23 cellular contexts compared by ENCODE assay signal in the genomic region with DNA sequence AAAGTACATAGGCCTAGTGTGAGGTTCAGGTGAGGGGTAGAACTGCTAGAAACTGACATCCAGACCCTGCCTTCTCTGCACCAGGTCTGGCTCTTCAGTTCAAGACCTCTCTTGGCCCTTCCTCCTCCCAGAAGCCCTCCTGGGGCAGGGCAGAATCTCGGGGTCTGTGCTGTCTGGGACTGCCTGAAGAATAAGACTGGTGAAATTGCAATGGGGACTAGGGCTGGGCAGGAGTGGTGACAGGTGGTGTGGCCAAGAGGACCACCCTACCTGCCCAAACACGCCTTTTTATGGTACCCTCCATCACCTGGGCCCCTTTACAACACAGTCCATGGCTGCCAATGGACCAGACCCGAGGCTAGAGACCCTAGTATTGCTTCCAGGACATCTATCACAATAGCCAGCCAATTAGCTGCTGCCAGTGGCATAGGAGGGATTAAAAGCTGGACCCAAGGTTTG. TPM values are rescaled to one million over a fixed set of nuclear protein-coding genes. Genes with fewer than 3 reads are reported as not detected.
DNase-seq lines count a peak whose midpoint lies in the region; ATAC-seq, FAIRE-seq and TF ChIP-seq lines count a peak whose summit lies in the region.
"Had no signal": no experiment of that assay in that cellular context is flagged by ENCODE, and none has a peak within 500 bp of the region (broad histone marks: within the 10 kb centered on the region; RNA-seq: fewer than 3 reads in every experiment).

No MANE protein-coding gene starts in this region.

- no peaks in the 10 kb centered on the region for H3K9me3 ChIP-seq in BLaER1 treated with 17β-estradiol and CSF1 and Interleukin-3, amounts not matched to agents 10 nM and 100 nM (replicated peaks in 1 of 11)
- H3K9me3 ChIP-seq in K562 (replicated peaks; ENCODE audit: control insufficient read depth, insufficient read depth, low read depth, low read length) = no peaks in the 10 kb centered on the region
- H3K9me3 ChIP-seq: upper lobe of right lung had no signal

- WGBS in K562 (ENCODE audit: insufficient coverage, low coverage, missing lambda C conversion rate) = 73% methylated on average over 3 of the region's 3 CpGs

- H4K20me1 ChIP-seq in BLaER1 treated with 17β-estradiol and CSF1 and Interleukin-3, amounts not matched to agents 10 nM and 100 nM = peaks cover 27 to 86% (median 75%) of the 10 kb centered on the region in 11 experiments; a peak in 21 of 22 replicates
- H4K20me1 ChIP-seq in GM23338 (replicated peaks; ENCODE audit: insufficient read depth) (peaks cover 35% of the 10 kb centered on the region), K562 (replicated peaks; ENCODE audit: control insufficient read depth, insufficient read depth, low read length) (peaks cover 13% of the 10 kb centered on the region; the same call in 1 of the 2 replicates)

- H3K27me3 Mint-ChIP-seq in GM23338 (ENCODE audit: insufficient read depth, low read depth, poor library complexity) (peaks cover 10% of the 10 kb centered on the region), osteocyte (ENCODE audit: unreplicated experiment) (no peaks in the 10 kb centered on the region)
- H3K27me3 Mint-ChIP-seq: stimulated activated naive B cell treated with anti-CD40 and anti-IgM and Interleukin-4, amounts not matched to agents 10 μg/mL and 1 μg/mL and 100 μg/mL, for 72 hours had no signal

- peaks cover 43% of the 10 kb centered on the region for H3F3A ChIP-seq in GM23338 (replicated peaks; ENCODE audit: low read depth)

- peak; percentile 44; the same call in 1 of the 2 replicates for TF ChIP-seq POLR2A in K562 (conservative IDR thresholded peaks at IDR 0.05)

- TF ChIP-seq RAD21 in K562 (CRISPR knock-in tag; conservative IDR thresholded peaks at IDR 0.05 in 1 of 2, IDR thresholded peaks at IDR 0.05 in 1 of 2) = no peak

- H3K4me1 Mint-ChIP-seq in GM23338 (peaks cover 17% of the 10 kb centered on the region), osteocyte (ENCODE audit: unreplicated experiment) (peaks cover 45% of the 10 kb centered on the region)

- H3K79me2 ChIP-seq in GM23338 (replicated peaks; ENCODE audit: insufficient read depth) = peaks cover 14% of the 10 kb centered on the region
- H3K79me2 ChIP-seq in K562 (ENCODE audit: control insufficient read depth, insufficient read depth, low read length) = peaks cover 27% of the 10 kb centered on the region

- peaks cover 42 to 62% (median 54%) of the 10 kb centered on the region in 10 experiments for H3K4me1 ChIP-seq in BLaER1 treated with 17β-estradiol and CSF1 and Interleukin-3, amounts not matched to agents 10 nM and 100 nM
- H3K4me1 ChIP-seq in GM23338 (ENCODE audit: insufficient read depth) = peaks cover 7% of the 10 kb centered on the region
- peaks cover 21 to 30% of the 10 kb centered on the region in 2 experiments; a peak in 4 of 5 replicates for H3K4me1 ChIP-seq in K562 (replicated peaks in 1 of 2; ENCODE audit: control insufficient read depth in 2 of 2, insufficient read depth in 2 of 2, low read length in 2 of 2)

- peaks cover 55 to 63% (median 62%) of the 10 kb centered on the region in 11 experiments for H3K36me3 ChIP-seq in BLaER1 treated with 17β-estradiol and CSF1 and Interleukin-3, amounts not matched to agents 10 nM and 100 nM
- H3K36me3 ChIP-seq in GM23338 (ENCODE audit: insufficient read depth) (peaks cover 37% of the 10 kb centered on the region), K562 (ENCODE audit: control insufficient read depth, insufficient read depth, low read length) (peaks cover 63% of the 10 kb centered on the region)

- no peak for TF ChIP-seq EP300 in K562 (IDR thresholded peaks at IDR 0.05; ENCODE audit: low read length)

- no peaks in the 10 kb centered on the region; the same call in 2 of the 3 replicates for H3K9me3 Mint-ChIP-seq in GM23338
- H3K9me3 Mint-ChIP-seq in osteocyte (ENCODE audit: unreplicated experiment) = no peaks in the 10 kb centered on the region
- H3K9me3 Mint-ChIP-seq: mesothelial cell of epicardium; stimulated activated naive B cell treated with anti-CD40 and anti-IgM and Interleukin-4, amounts not matched to agents 10 μg/mL and 1 μg/mL and 100 μg/mL, for 72 hours; T-helper 2 cell treated with Interferon-gamma antibody and Interleukin-4, amounts not matched to agents 5 μg/mL and 100 μg/mL, for 36 hours had no signal

- H3K36me3 Mint-ChIP-seq in GM23338 (ENCODE audit: low read depth) = peaks cover 57% of the 10 kb centered on the region
- H3K36me3 Mint-ChIP-seq in osteocyte (ENCODE audit: unreplicated experiment) = peaks cover 28% of the 10 kb centered on the region

- BruUV-seq in K562 (replicated peaks; lab: Mats Ljungman, UMichigan) = no TSS peak

- no peak overlapping the region for H2AFZ ChIP-seq in GM23338
- H2AFZ ChIP-seq in K562 (ENCODE audit: low read depth, low read length) = no peak overlapping the region
- H2AFZ ChIP-seq: PC-9 had no signal

- no peaks in the 10 kb centered on the region for H3K9me2 ChIP-seq in GM23338 (ENCODE audit: insufficient read depth)

- H3K4me3 Mint-ChIP-seq in GM23338 (no peak overlapping the region), osteocyte (ENCODE audit: unreplicated experiment) (no peak overlapping the region)

- no peak overlapping the region; a peak in 1 of 22 replicates for H3K27ac ChIP-seq in BLaER1 treated with 17β-estradiol and CSF1 and Interleukin-3, amounts not matched to agents 10 nM and 100 nM
- H3K27ac ChIP-seq in GM23338 (ENCODE audit: low read depth) (no peak overlapping the region), K562 (ENCODE audit: extremely low read depth, low read depth, low read length) (no peak overlapping the region)
- H3K27ac ChIP-seq: PC-9 had no signal

- no peak for TF ChIP-seq CTCF in GM23338 (conservative IDR thresholded peaks at IDR 0.05; ENCODE audit: low read depth in 2 of 2)
- no peak for TF ChIP-seq CTCF in K562 (IDR thresholded peaks at IDR 0.05 in 2 of 3, conservative IDR thresholded peaks at IDR 0.05 in 1 of 3; ENCODE audit: insufficient read depth in 2 of 3, low read depth in 1 of 3, low read length in 3 of 3)
- no peak for TF ChIP-seq CTCF in osteocyte (IDR thresholded peaks at IDR 0.05)

- H3K27ac Mint-ChIP-seq in GM23338 = no peak overlapping the region
- peak overlapping the region; percentile 69 for H3K27ac Mint-ChIP-seq in osteocyte (ENCODE audit: unreplicated experiment)

- in situ Hi-C loops in K562 (cut with MboI) = no loop called here

- CTCF ChIA-PET in K562 (lab: Yijun Ruan, JAX; ENCODE audit: low intra/inter-chr PET ratio) = no interaction called here

- FAIRE-seq in K562 (lab: Jason Lieb, UNC) = no peak
- FAIRE-seq: endometrium, GM19239 had no signal

- DNase-seq in GM23338 (ENCODE audit: low spot score) (no peak), K562 (ENCODE audit: extremely low read depth in 1 of 4, low spot score in 3 of 4) (no peak), osteocyte (ENCODE audit: extremely low spot score, unreplicated experiment) (no peak)
- no peak for DNase-seq in activated CD4-positive, alpha-beta T cell treated with anti-CD3 and anti-CD28 coated beads for 48 hours
- DNase-seq: activated CD4-positive, alpha-beta T cell treated with anti-CD3 and anti-CD28 coated beads for 1 hour; activated CD8-positive, alpha-beta memory T cell treated with anti-CD3 and anti-CD28 coated beads, Interleukin-2, amount 50 U/mL, for 48 hours; activated effector memory CD4-positive, alpha-beta T cell treated with anti-CD3 and anti-CD28 coated beads, Interleukin-2, amount 50 U/mL, for 16 hours; AML-193; amygdala; hypothalamus; NCI-H1436; NCI-H2171 treated with DMSO at 0.1 percent for 48 hours; NCI-H748 treated with DMSO at 0.1 percent for 48 hours; PC-9; stimulated activated naive B cell treated with anti-CD40 and anti-IgM and Interleukin-4, amounts not matched to agents 10 μg/mL and 1 μg/mL and 100 μg/mL, for 72 hours; upper lobe of right lung had no signal

- POLR2A ChIA-PET in K562 (lab: Yijun Ruan, JAX) = interaction anchor here (0.5 kb wide), 1 partner anchor 202 kb away, joined by 4 read pairs; no protein-coding TSS in a partner anchor

- no peaks in the 10 kb centered on the region for H3K9me1 ChIP-seq in K562 (ENCODE audit: control insufficient read depth, insufficient read depth, low read length)

- intact Hi-C loops in K562 (cut with micrococcal nuclease) = no loop called here

- H3K9ac ChIP-seq in BLaER1 treated with 17β-estradiol and CSF1 and Interleukin-3, amounts not matched to agents 10 nM and 100 nM = peak overlapping the region; percentile 15 to 88 (median 81); a peak in 12 of 22 replicates
- no peak overlapping the region for H3K9ac ChIP-seq in K562 (ENCODE audit: insufficient read depth in 1 of 2, low read depth in 2 of 2, low read length in 2 of 2)

- H3K27me3 ChIP-seq in BLaER1 treated with 17β-estradiol and CSF1 and Interleukin-3, amounts not matched to agents 10 nM and 100 nM = no peaks in the 10 kb centered on the region
- H3K27me3 ChIP-seq in GM23338 (ENCODE audit: insufficient read depth) (no peaks in the 10 kb centered on the region), K562 (ENCODE audit: control insufficient read depth in 2 of 2, insufficient read depth in 2 of 2, low read length in 2 of 2) (no peaks in the 10 kb centered on the region)
- H3K27me3 ChIP-seq: upper lobe of right lung had no signal

- no peak for ATAC-seq in GM23338
- ATAC-seq in K562 = no peak
- no peak for ATAC-seq in esophagus mucosa
- no peak for ATAC-seq in HG03097 (IDR thresholded peaks at IDR 0.05; ENCODE audit: low FRiP score, unreplicated experiment)
- ATAC-seq: stimulated activated naive B cell treated with anti-CD40 and anti-IgM and Interleukin-4, amounts not matched to agents 10 μg/mL and 1 μg/mL and 100 μg/mL, for 72 hours; upper lobe of right lung had no signal

- H3K4me3 ChIP-seq in BLaER1 treated with 17β-estradiol and CSF1 and Interleukin-3, amounts not matched to agents 10 nM and 100 nM = no peak overlapping the region
- H3K4me3 ChIP-seq in GM23338 (no peak overlapping the region), K562 (no peak overlapping the region)
- H3K4me3 ChIP-seq: PC-9, upper lobe of right lung had no signal

- H3K4me2 ChIP-seq in BLaER1 treated with 17β-estradiol and CSF1 and Interleukin-3, amounts not matched to agents 10 nM and 100 nM = peak overlapping the region; percentile 92 to 99 (median 97)
- no peak overlapping the region for H3K4me2 ChIP-seq in GM23338
- no peak overlapping the region for H3K4me2 ChIP-seq in K562 (ENCODE audit: insufficient read depth, low read length)
- H3K4me2 ChIP-seq: PC-9 had no signal

RNA-seq across cellular contexts. Expression of a gene that starts 1.5 kb away (rescaled TPM):
- 43.1 and 45.1 TPM in 2 replicates for total RNA-seq in GM23338 (2014; rRNA removed; shearing (Covaris generic))
- polyA plus RNA-seq in GM23338 (2016; fragmentation: Nextera tagmentation; extraction: Ambion mirVana) (14.8 and 15.1 TPM in 2 replicates), K562 (2011; rRNA removed) (24.4 and 35.6 TPM in 2 replicates), K562 (2014; fragmentation: Illumina TruSeq; extraction: Trizol) (15.0 and 16.2 TPM in 2 replicates), K562 (2014; fragmentation: Nextera tagmentation; extraction: Ambion mirVana) (1 to 10 TPM in 1 of 2 experiments, under 1 TPM in 1; 0.49 to 1.7 TPM), K562 (2014; rRNA removed) (17.8 and 21.4 TPM in 2 replicates)
- total RNA-seq in K562 (2011; cell fraction: chromatin; rRNA removed; ENCODE audit: low replicate concordance) = 29.1 and 109 TPM in 2 replicates
- total RNA-seq in K562 (2011; cell fraction: nucleolus; rRNA removed) = 55.4 and 58.4 TPM in 2 replicates
- total RNA-seq in K562 (2011; cell fraction: nucleoplasm; rRNA removed) = 33.2 and 33.4 TPM in 2 replicates
- total RNA-seq in K562 (2014; rRNA removed) (12.3 and 18.7 TPM in 2 replicates), K562 (2014; rRNA removed; fragmentation: Illumina TruSeq; extraction: Trizol) (4.1 and 6.3 TPM in 2 replicates), K562 (2015; rRNA removed; fragmentation: Illumina TruSeq; extraction: Trizol) (9.7 and 10.0 TPM in 2 replicates), K562 (2021) (17.3 and 20.1 TPM in 2 replicates), osteocyte (26.3 and 27.2 TPM in 2 replicates), esophagus mucosa (12.6 TPM)
- polyA plus RNA-seq in K562 (2011; cell fraction: cytosol; rRNA removed) = 38.2 and 70.0 TPM in 2 replicates
- polyA plus RNA-seq in K562 (2011; cell fraction: nucleus; rRNA removed) = 114 and 150 TPM in 2 replicates
- polyA plus RNA-seq in K562 (2012) = 14.6 and 23.0 TPM in 2 replicates
- 14.6 and 22.5 TPM in 2 replicates for polyA minus RNA-seq in K562 (2011; rRNA and poly(A)+ RNA removed)
- polyA minus RNA-seq in K562 (2011; cell fraction: cytosol; rRNA and poly(A)+ RNA removed) = 25.6 and 29.7 TPM in 2 replicates
- polyA minus RNA-seq in K562 (2011; cell fraction: nucleus; rRNA and poly(A)+ RNA removed) = 33.0 and 36.1 TPM in 2 replicates

RNA-seq across cellular contexts. Expression of a gene that starts 24.6 kb away (rescaled TPM):
- 29.2 and 33.3 TPM in 2 replicates for total RNA-seq in GM23338 (2014; rRNA removed; shearing (Covaris generic))
- 7.5 and 8.3 TPM in 2 replicates for polyA plus RNA-seq in GM23338 (2016; fragmentation: Nextera tagmentation; extraction: Ambion mirVana)
- 5.4 and 13.8 TPM in 2 replicates for total RNA-seq in K562 (2011; cell fraction: chromatin; rRNA removed; ENCODE audit: low replicate concordance)
- total RNA-seq in K562 (2011; cell fraction: nucleolus; rRNA removed) = 7.0 and 9.3 TPM in 2 replicates
- total RNA-seq in K562 (2011; cell fraction: nucleoplasm; rRNA removed) = 6.1 and 6.5 TPM in 2 replicates
- total RNA-seq in K562 (2014; rRNA removed) = 0.64 and 0.98 TPM in 2 replicates
- total RNA-seq in K562 (2014; rRNA removed; fragmentation: Illumina TruSeq; extraction: Trizol) = 0.47 and 0.48 TPM in 2 replicates
- total RNA-seq in K562 (2015; rRNA removed; fragmentation: Illumina TruSeq; extraction: Trizol) = 0.76 and 0.79 TPM in 2 replicates
- 1.6 and 2.1 TPM in 2 replicates for total RNA-seq in K562 (2021)
- 0.84 and 0.93 TPM in 2 replicates for polyA plus RNA-seq in K562 (2011; rRNA removed)
- 0.87 and 1.8 TPM in 2 replicates for polyA plus RNA-seq in K562 (2011; cell fraction: cytosol; rRNA removed)
- polyA plus RNA-seq in K562 (2011; cell fraction: nucleus; rRNA removed) = 5.5 and 8.2 TPM in 2 replicates
- polyA plus RNA-seq in K562 (2012) = 1.5 and 1.6 TPM in 2 replicates
- 1.1 and 1.5 TPM in 2 replicates for polyA plus RNA-seq in K562 (2014; fragmentation: Illumina TruSeq; extraction: Trizol)
- polyA plus RNA-seq in K562 (2014; fragmentation: Nextera tagmentation; extraction: Ambion mirVana) = under 1 TPM; 0.10 to 0.20 TPM
- 1.3 and 2.7 TPM in 2 replicates for polyA plus RNA-seq in K562 (2014; rRNA removed)
- 0.78 and 1.9 TPM in 2 replicates for polyA minus RNA-seq in K562 (2011; rRNA and poly(A)+ RNA removed)
- polyA minus RNA-seq in K562 (2011; cell fraction: cytosol; rRNA and poly(A)+ RNA removed) = 1.8 and 2.0 TPM in 2 replicates
- 2.7 and 3.0 TPM in 2 replicates for polyA minus RNA-seq in K562 (2011; cell fraction: nucleus; rRNA and poly(A)+ RNA removed)
- 7.1 and 7.4 TPM in 2 replicates for total RNA-seq in osteocyte
- 0.88 TPM for total RNA-seq in esophagus mucosa

RNA-seq across cellular contexts. Expression of a gene that starts 29.8 kb away (rescaled TPM):
- 94.1 and 97.0 TPM in 2 replicates for total RNA-seq in GM23338 (2014; rRNA removed; shearing (Covaris generic))
- 85.3 and 97.4 TPM in 2 replicates for polyA plus RNA-seq in GM23338 (2016; fragmentation: Nextera tagmentation; extraction: Ambion mirVana)
- 178 and 218 TPM in 2 replicates for total RNA-seq in K562 (2011; cell fraction: chromatin; rRNA removed; ENCODE audit: low replicate concordance)
- 134 and 138 TPM in 2 replicates for total RNA-seq in K562 (2011; cell fraction: nucleolus; rRNA removed)
- 174 and 186 TPM in 2 replicates for total RNA-seq in K562 (2011; cell fraction: nucleoplasm; rRNA removed)
- 46.1 and 50.4 TPM in 2 replicates for total RNA-seq in K562 (2014; rRNA removed)
- 37.6 and 38.9 TPM in 2 replicates for total RNA-seq in K562 (2014; rRNA removed; fragmentation: Illumina TruSeq; extraction: Trizol)
- 46.9 and 48.8 TPM in 2 replicates for total RNA-seq in K562 (2015; rRNA removed; fragmentation: Illumina TruSeq; extraction: Trizol)
- total RNA-seq in K562 (2021) = 41.3 and 48.0 TPM in 2 replicates
- polyA plus RNA-seq in K562 (2011; rRNA removed) = 60.2 and 102 TPM in 2 replicates
- 75.7 and 102 TPM in 2 replicates for polyA plus RNA-seq in K562 (2011; cell fraction: cytosol; rRNA removed)
- 547 and 559 TPM in 2 replicates for polyA plus RNA-seq in K562 (2011; cell fraction: nucleus; rRNA removed)
- 50.4 and 55.4 TPM in 2 replicates for polyA plus RNA-seq in K562 (2012)
- 57.1 and 79.3 TPM in 2 replicates for polyA plus RNA-seq in K562 (2014; fragmentation: Illumina TruSeq; extraction: Trizol)
- 10 to 100 TPM; 19.6 to 26.3 TPM for polyA plus RNA-seq in K562 (2014; fragmentation: Nextera tagmentation; extraction: Ambion mirVana)
- polyA plus RNA-seq in K562 (2014; rRNA removed) = 69.6 and 78.1 TPM in 2 replicates
- polyA minus RNA-seq in K562 (2011; rRNA and poly(A)+ RNA removed) = 43.8 and 51.2 TPM in 2 replicates
- 19.8 and 28.5 TPM in 2 replicates for polyA minus RNA-seq in K562 (2011; cell fraction: cytosol; rRNA and poly(A)+ RNA removed)
- polyA minus RNA-seq in K562 (2011; cell fraction: nucleus; rRNA and poly(A)+ RNA removed) = 33.5 and 60.8 TPM in 2 replicates
- total RNA-seq in osteocyte = 101 and 104 TPM in 2 replicates
- 53.1 TPM for total RNA-seq in esophagus mucosa

RNA-seq across cellular contexts. Expression of a gene that starts 52.0 kb away (rescaled TPM):
- 79.3 and 96.4 TPM in 2 replicates for total RNA-seq in GM23338 (2014; rRNA removed; shearing (Covaris generic))
- polyA plus RNA-seq in GM23338 (2016; fragmentation: Nextera tagmentation; extraction: Ambion mirVana) (29.4 and 34.3 TPM in 2 replicates), K562 (2011; rRNA removed) (20.4 and 42.8 TPM in 2 replicates), K562 (2014; fragmentation: Illumina TruSeq; extraction: Trizol) (19.7 and 21.0 TPM in 2 replicates), K562 (2014; fragmentation: Nextera tagmentation; extraction: Ambion mirVana) (1 to 10 TPM; 2.1 to 4.5 TPM), K562 (2014; rRNA removed) (24.8 and 26.6 TPM in 2 replicates)
- total RNA-seq in K562 (2011; cell fraction: chromatin; rRNA removed; ENCODE audit: low replicate concordance) = 176 and 387 TPM in 2 replicates
- 251 and 260 TPM in 2 replicates for total RNA-seq in K562 (2011; cell fraction: nucleolus; rRNA removed)
- total RNA-seq in K562 (2011; cell fraction: nucleoplasm; rRNA removed) = 183 and 192 TPM in 2 replicates
- total RNA-seq in K562 (2014; rRNA removed) (14.8 and 22.2 TPM in 2 replicates), K562 (2014; rRNA removed; fragmentation: Illumina TruSeq; extraction: Trizol) (7.1 and 10.5 TPM in 2 replicates), K562 (2015; rRNA removed; fragmentation: Illumina TruSeq; extraction: Trizol) (11.9 and 12.4 TPM in 2 replicates), K562 (2021) (26.5 and 27.2 TPM in 2 replicates), osteocyte (63.8 and 66.2 TPM in 2 replicates), esophagus mucosa (7.9 TPM)
- 28.1 and 30.5 TPM in 2 replicates for polyA plus RNA-seq in K562 (2011; cell fraction: cytosol; rRNA removed)
- polyA plus RNA-seq in K562 (2011; cell fraction: nucleus; rRNA removed) = 437 and 444 TPM in 2 replicates
- 25.1 and 26.5 TPM in 2 replicates for polyA plus RNA-seq in K562 (2012)
- polyA minus RNA-seq in K562 (2011; rRNA and poly(A)+ RNA removed) = 21.2 and 21.7 TPM in 2 replicates
- polyA minus RNA-seq in K562 (2011; cell fraction: cytosol; rRNA and poly(A)+ RNA removed) = 21.2 and 26.8 TPM in 2 replicates
- 95.1 and 104 TPM in 2 replicates for polyA minus RNA-seq in K562 (2011; cell fraction: nucleus; rRNA and poly(A)+ RNA removed)

Comparison
In these comparisons a context has a peak if more than half of its experiments do, and no peak if none do; other contexts are left out.
1. H3K4me2 ChIP-seq: peak in BLaER1 treated with 17β-estradiol and CSF1 and Interleukin-3, amounts not matched to agents 10 nM and 100 nM (11 of 11); none in GM23338 (single experiment) and K562 (single experiment).
2. H3K9ac ChIP-seq: peak in BLaER1 treated with 17β-estradiol and CSF1 and Interleukin-3, amounts not matched to agents 10 nM and 100 nM (11 of 11); none in K562 (0 of 2).